1 cellular context compared by ENCODE assay signal in genomic region chr12:2886768-2887450, GRCh38.
A peak's percentile ranks its signal among the peaks of the same experiment; 100 is the strongest.
TF ChIP-seq lines count a peak whose summit lies in the region.

No MANE protein-coding gene starts in this region.

TF ChIP-seq in HepG2, 621 proteins besides CTCF, POLR2A, EP300 and RAD21:
- TF ChIP-seq NR2F6 (IDR thresholded peaks at IDR 0.05) (peak; percentile 70), NR2F6 (CRISPR knock-in tag; IDR thresholded peaks at IDR 0.05) (peak; percentile 63), FOSL2 (CRISPR knock-in tag; IDR thresholded peaks at IDR 0.05) (peak; percentile 52), EHMT2 (IDR thresholded peaks at IDR 0.05; ENCODE audit: borderline replicate concordance, low read depth, low read length) (no peak), SNAPC4 (CRISPR knock-in tag; IDR thresholded peaks at IDR 0.05) (no peak), KLF6 (CRISPR knock-in tag; IDR thresholded peaks at IDR 0.05) (no peak), HNRNPUL1 (IDR thresholded peaks at IDR 0.05; ENCODE audit: low read depth, low read length) (0 out of 2 replicates have a peak, but pooled peaks have one; percentile 28), NCOR1 (IDR thresholded peaks at IDR 0.05; ENCODE audit: borderline replicate concordance, low read length) (0 out of 2 replicates have a peak, but pooled peaks have one; percentile 27), RARA (CRISPR knock-in tag; IDR thresholded peaks at IDR 0.05) (peak; percentile 82), TRIM24 (CRISPR knock-in tag; IDR thresholded peaks at IDR 0.05) (no peak), HNF1A (IDR thresholded peaks at IDR 0.05; ENCODE audit: low read depth) (peak; percentile 52; the same call in 1 of the 2 replicates), HNF1A (CRISPR knock-in tag; IDR thresholded peaks at IDR 0.05; ENCODE audit: borderline replicate concordance) (no peak), RXRA (CRISPR knock-in tag; IDR thresholded peaks at IDR 0.05) (peak; percentile 24; the same call in 1 of the 2 replicates), GATAD2A (CRISPR knock-in tag; IDR thresholded peaks at IDR 0.05) (0 out of 2 replicates have a peak, but pooled peaks have one; percentile 32), ZGPAT (CRISPR knock-in tag; IDR thresholded peaks at IDR 0.05) (no peak), ARID5B (CRISPR knock-in tag; IDR thresholded peaks at IDR 0.05) (peak; percentile 47; the same call in 1 of the 2 replicates), NR2F1 (CRISPR knock-in tag; IDR thresholded peaks at IDR 0.05) (peak in 1 of 2 experiments; percentile 69; a peak in 2 of 4 replicates), TBP (CRISPR knock-in tag; IDR thresholded peaks at IDR 0.05) (no peak)
